Comparison of ENCODE assay signal across 11 cellular contexts in genomic region chr12:98544741-98545140, GRCh38.
"Had no signal": no experiment of that assay in that cellular context is flagged by ENCODE, and none has a peak within 500 bp of the region (broad histone marks: within the 10 kb centered on the region; RNA-seq: fewer than 3 reads in every experiment).

No MANE protein-coding gene starts in this region.

- H3K27ac ChIP-seq: esophagus muscularis mucosa, pancreas, stomach, WERI-Rb-1 had no signal

- H3K9me3 Mint-ChIP-seq: activated CD4-positive, alpha-beta memory T cell treated with anti-CD3 and anti-CD28 coated beads, Interleukin-2, amount 10 ng/mL, durations not matched to agents 7 days and 5 days; activated naive CD8-positive, alpha-beta T cell treated with anti-CD3 and anti-CD28 coated beads, Interleukin-2, amount 50 U/mL, for 24 hours; neural crest cell; T-cell had no signal

- DNase-seq: activated CD4-positive, alpha-beta memory T cell treated with anti-CD3 and anti-CD28 coated beads, Interleukin-2, amount 10 ng/mL, durations not matched to agents 7 days and 5 days; activated CD4-positive, alpha-beta T cell treated with anti-CD3 and anti-CD28 coated beads for 36 hours; activated naive CD8-positive, alpha-beta T cell treated with anti-CD3 and anti-CD28 coated beads, Interleukin-2, amount 50 U/mL, for 24 hours; hippocampal formation; pancreas; stimulated activated CD4-positive, alpha-beta T cell treated with anti-CD3 and anti-CD28 coated beads, Interleukin-4, amount 100 ng/mL, for 4 hours; stomach; T-cell; WERI-Rb-1 had no signal

- H3K9me3 ChIP-seq: esophagus muscularis mucosa, stomach had no signal

- H3K4me1 Mint-ChIP-seq: neural crest cell had no signal

- H3K27ac Mint-ChIP-seq: activated CD4-positive, alpha-beta memory T cell treated with anti-CD3 and anti-CD28 coated beads, Interleukin-2, amount 10 ng/mL, durations not matched to agents 7 days and 5 days; activated CD4-positive, alpha-beta T cell treated with anti-CD3 and anti-CD28 coated beads for 36 hours; activated naive CD8-positive, alpha-beta T cell treated with anti-CD3 and anti-CD28 coated beads, Interleukin-2, amount 50 U/mL, for 24 hours; T-cell had no signal

- H3K27me3 ChIP-seq: esophagus muscularis mucosa, pancreas, stomach had no signal

- H3K4me3 ChIP-seq: esophagus muscularis mucosa, pancreas, stomach had no signal

- H3K4me1 ChIP-seq: esophagus muscularis mucosa, pancreas, stomach had no signal

- H3K4me3 Mint-ChIP-seq: activated CD4-positive, alpha-beta memory T cell treated with anti-CD3 and anti-CD28 coated beads, Interleukin-2, amount 10 ng/mL, durations not matched to agents 7 days and 5 days; activated CD4-positive, alpha-beta T cell treated with anti-CD3 and anti-CD28 coated beads for 36 hours; activated naive CD8-positive, alpha-beta T cell treated with anti-CD3 and anti-CD28 coated beads, Interleukin-2, amount 50 U/mL, for 24 hours; neural crest cell; T-cell had no signal

- FAIRE-seq: pancreas had no signal

- H3K27me3 Mint-ChIP-seq: activated CD4-positive, alpha-beta memory T cell treated with anti-CD3 and anti-CD28 coated beads, Interleukin-2, amount 10 ng/mL, durations not matched to agents 7 days and 5 days; activated CD4-positive, alpha-beta T cell treated with anti-CD3 and anti-CD28 coated beads for 36 hours; activated naive CD8-positive, alpha-beta T cell treated with anti-CD3 and anti-CD28 coated beads, Interleukin-2, amount 50 U/mL, for 24 hours; T-cell had no signal
